In genomic region chr1:168582690-168583325, GRCh38 we compare ENCODE assay signal across 23 cellular contexts. TPM values are rescaled to one million over a fixed set of nuclear protein-coding genes. Genes with fewer than 3 reads are reported as not detected.
A peak's percentile ranks its signal among the peaks of the same experiment; 100 is the strongest.
DNase-seq lines count a peak whose midpoint lies in the region; ATAC-seq and TF ChIP-seq lines count a peak whose summit lies in the region.
"Had no signal": no experiment of that assay in that cellular context is flagged by ENCODE, and none has a peak within 500 bp of the region (broad histone marks: within the 10 kb centered on the region; RNA-seq: fewer than 3 reads in every experiment).

No MANE protein-coding gene starts in this region.

- TF ChIP-seq CTCF in astrocyte of the cerebellum (IDR thresholded peaks at IDR 0.05; ENCODE audit: low read depth, low read length, missing control alignments) = no peak
- no peak for TF ChIP-seq CTCF in gastroesophageal sphincter (IDR thresholded peaks at IDR 0.05)
- no peak for TF ChIP-seq CTCF in type B pancreatic cell (conservative IDR thresholded peaks at IDR 0.05)
- no peak for TF ChIP-seq CTCF in colonic mucosa (IDR thresholded peaks at IDR 0.05)

- TF ChIP-seq EP300 in gastroesophageal sphincter (IDR thresholded peaks at IDR 0.05) = no peak

- H3K36me3 ChIP-seq in gastroesophageal sphincter (no peaks in the 10 kb centered on the region), H7 (replicated peaks; ENCODE audit: control insufficient read depth, insufficient read depth, low read length) (no peaks in the 10 kb centered on the region), colonic mucosa (no peaks in the 10 kb centered on the region)
- H3K36me3 ChIP-seq: BLaER1, esophagus squamous epithelium, ovary, suprapubic skin had no signal

- H3K36me3 Mint-ChIP-seq in type B pancreatic cell = no peaks in the 10 kb centered on the region

- intact Hi-C loops in colonic mucosa (cut with DNase I) = no loop called here

- ATAC-seq in gastroesophageal sphincter = peak; percentile 38
- ATAC-seq: left ventricle myocardium superior had no signal

- H3K4me1 ChIP-seq in gastroesophageal sphincter = peaks cover 0 to 24% (median 4%) of the 10 kb centered on the region in 3 donors
- no peaks in the 10 kb centered on the region for H3K4me1 ChIP-seq in colonic mucosa
- H3K4me1 ChIP-seq: esophagus squamous epithelium, suprapubic skin had no signal

- no peaks in the 10 kb centered on the region for H3K27me3 ChIP-seq in gastroesophageal sphincter
- H3K27me3 ChIP-seq in H7 (ENCODE audit: control insufficient read depth, insufficient read depth, low read length) = no peaks in the 10 kb centered on the region
- no peaks in the 10 kb centered on the region for H3K27me3 ChIP-seq in colonic mucosa
- H3K27me3 ChIP-seq: BLaER1, esophagus squamous epithelium, ovary, suprapubic skin had no signal

- H3K9ac ChIP-seq in colonic mucosa (ENCODE audit: low read depth in 2 of 2, low read length in 2 of 2) = no peak overlapping the region
- H3K9ac ChIP-seq: BLaER1 had no signal

- no peak overlapping the region for H3K4me3 ChIP-seq in astrocyte of the cerebellum (ENCODE audit: low read depth, low read length)
- no peak overlapping the region for H3K4me3 ChIP-seq in gastroesophageal sphincter
- H3K4me3 ChIP-seq in H7 (ENCODE audit: insufficient read depth, low read depth, low read length) = no peak overlapping the region
- H3K4me3 ChIP-seq in colonic mucosa = no peak overlapping the region
- H3K4me3 ChIP-seq: BLaER1, esophagus squamous epithelium, ovary, suprapubic skin had no signal

- in situ Hi-C loops in astrocyte of the cerebellum (cut with HindIII; ENCODE audit: low sequenced_read_pairs) = no loop called here

- H3K4me3 Mint-ChIP-seq in type B pancreatic cell = no peak overlapping the region

- no peaks in the 10 kb centered on the region for H3K9me3 ChIP-seq in gastroesophageal sphincter
- H3K9me3 ChIP-seq in colonic mucosa = no peaks in the 10 kb centered on the region
- H3K9me3 ChIP-seq: esophagus squamous epithelium, ovary, suprapubic skin had no signal

- peaks cover 10% of the 10 kb centered on the region for H3K4me1 Mint-ChIP-seq in type B pancreatic cell (ENCODE audit: unreplicated experiment)

- TF ChIP-seq POLR2A in gastroesophageal sphincter (IDR thresholded peaks at IDR 0.05) = no peak

- no peaks in the 10 kb centered on the region for H3K27me3 Mint-ChIP-seq in type B pancreatic cell

- H3K9me3 Mint-ChIP-seq in type B pancreatic cell = peaks cover 8% of the 10 kb centered on the region

- H3K27ac Mint-ChIP-seq in type B pancreatic cell = peak overlapping the region; percentile 1

- H3K27ac ChIP-seq in gastroesophageal sphincter (no peak overlapping the region), colonic mucosa (no peak overlapping the region)
- H3K27ac ChIP-seq: BLaER1, esophagus squamous epithelium, ovary, RWPE1, suprapubic skin, VCaP had no signal

- DNase-seq in H4 (ENCODE audit: low spot score) = peak; percentile 59
- peak; percentile 79 for DNase-seq in astrocyte of the cerebellum (ENCODE audit: low read depth)
- no peak for DNase-seq in type B pancreatic cell (ENCODE audit: extremely low spot score, unreplicated experiment)
- DNase-seq in H7 = no peak
- no peak for DNase-seq in colonic mucosa
- DNase-seq in NCI-H2029 (lab: John Stamatoyannopoulos, UW) = no peak
- DNase-seq: activated CD4-positive, alpha-beta T cell treated with anti-CD3 and anti-CD28 coated beads, Interleukin-2, amount 50 U/mL, for 48 hours; activated naive CD4-positive, alpha-beta T cell treated with anti-CD3 and anti-CD28 coated beads, Interleukin-2, amount 50 U/mL, for 16 hours; esophagus squamous epithelium; HCEC 1CT; left ventricle myocardium superior; NCI-H1694 treated with DMSO at 0.1 percent for 48 hours; NCI-H345; ovary; small intestine; stimulated activated CD4-positive, alpha-beta T cell treated with anti-CD3 and anti-CD28 coated beads, Interleukin-4, amount 100 ng/mL, for 4 hours; stimulated activated CD8-positive, alpha-beta memory T cell treated with anti-CD3 and anti-CD28 coated beads, Interleukin-4, amount 100 ng/mL, for 48 hours had no signal

- 8 to 30% methylated on average over 6 of the region's 6 CpGs for WGBS in gastroesophageal sphincter (ENCODE audit: low coverage in 1 of 2), 2 donors

RNA-seq across cellular contexts. Expression of gene XCL1, which starts 6.4 kb away (rescaled TPM):
- not detected in 2 replicates for total RNA-seq in H4 (2014; rRNA removed; shearing (Covaris generic))
- under 1 TPM in 1 of 4 donors, not detected in 3; 0.47 TPM for total RNA-seq in gastroesophageal sphincter
- total RNA-seq in type B pancreatic cell (ENCODE audit: low replicate concordance) = 1.2 TPM in 1 of 2 replicates, not detected in the other
- 0.52 and 1.4 TPM in 2 replicates for total RNA-seq in H7 (2014; rRNA removed; shearing (Covaris generic))
- total RNA-seq in colonic mucosa = under 1 TPM in 1 of 2 donors, not detected in 1; 0.17 TPM
- total RNA-seq: dermis microvascular lymphatic vessel endothelial cell, suprapubic skin had no signal

RNA-seq across cellular contexts. Expression of gene XCL2, which starts 39.0 kb away (rescaled TPM):
- total RNA-seq in H4 (2014; rRNA removed; shearing (Covaris generic)) = not detected in 2 replicates
- total RNA-seq in gastroesophageal sphincter (1 to 10 TPM in 1 of 4 donors, not detected in 3; 2.0 TPM), type B pancreatic cell (ENCODE audit: low replicate concordance) (not detected in 2 replicates), colonic mucosa (not detected)
- not detected in 2 replicates for total RNA-seq in H7 (2014; rRNA removed; shearing (Covaris generic))
- total RNA-seq: dermis microvascular lymphatic vessel endothelial cell, left ventricle myocardium superior, suprapubic skin had no signal

Comparison
In these comparisons a context has a peak if more than half of its experiments do, and no peak if none do; other contexts are left out.
1. DNase-seq: peak in H4 (single experiment) and astrocyte of the cerebellum (single experiment); none in type B pancreatic cell (single experiment), H7 (single experiment), colonic mucosa (single experiment) and NCI-H2029 (single experiment).